1 cellular context compared by ENCODE assay signal in the genomic region with DNA sequence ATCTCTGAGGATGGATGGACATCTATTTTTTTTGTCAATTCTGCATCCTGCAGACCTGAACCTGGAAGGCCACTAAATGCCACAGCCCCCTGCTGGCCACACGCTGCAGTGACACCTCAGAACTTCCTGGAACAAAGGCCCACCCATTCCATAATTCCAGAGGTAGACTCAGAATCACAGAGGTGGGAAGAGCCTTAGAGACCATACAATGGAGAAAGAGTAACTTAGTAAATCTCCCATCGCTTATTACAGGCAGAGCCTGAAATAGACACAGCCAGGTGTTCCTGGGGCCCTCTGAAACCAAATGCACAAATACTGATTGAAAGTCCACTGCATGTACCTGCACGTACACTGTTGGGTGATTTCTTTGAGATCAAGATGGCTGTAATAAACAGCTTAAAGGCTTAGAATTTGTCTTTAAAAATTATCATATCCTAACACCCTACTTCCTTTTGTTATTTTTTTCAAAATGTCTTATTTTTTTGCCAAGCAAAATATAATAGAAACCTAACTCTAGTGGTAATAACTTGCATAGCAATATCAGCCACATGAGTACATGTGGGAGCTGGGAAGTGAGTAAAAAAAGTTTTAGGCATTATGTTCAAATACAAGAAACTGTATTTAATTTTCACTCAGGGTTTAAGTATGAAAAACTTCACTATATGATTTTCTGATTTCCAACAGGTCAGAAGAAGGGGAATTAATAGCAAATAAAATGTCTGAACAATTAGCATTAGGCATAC.
TF ChIP-seq lines count a peak whose summit lies in the region.

No MANE protein-coding gene starts in this region.

TF ChIP-seq in HepG2, 621 proteins besides CTCF, POLR2A, EP300 and RAD21 (continued from another document and continues in another):
- no peak for TF ChIP-seq ZC3H4 (CRISPR knock-in tag; IDR thresholded peaks at IDR 0.05; ENCODE audit: borderline replicate concordance)
- peak; percentile 54; the same call in 1 of the 2 replicates for TF ChIP-seq ERF (CRISPR knock-in tag; IDR thresholded peaks at IDR 0.05)
- TF ChIP-seq PAWR (CRISPR knock-in tag; IDR thresholded peaks at IDR 0.05; ENCODE audit: borderline replicate concordance) = no peak
- no peak for TF ChIP-seq ZSCAN9 (CRISPR knock-in tag; IDR thresholded peaks at IDR 0.05; ENCODE audit: borderline replicate concordance)
- peak; percentile 28; the same call in 1 of the 2 replicates for TF ChIP-seq GATAD2A (CRISPR knock-in tag; IDR thresholded peaks at IDR 0.05)
- TF ChIP-seq DNMT1 (CRISPR knock-in tag; IDR thresholded peaks at IDR 0.05) = no peak
- TF ChIP-seq ZNF143 (CRISPR knock-in tag; IDR thresholded peaks at IDR 0.05) = no peak
- no peak for TF ChIP-seq KDM4B (CRISPR knock-in tag; IDR thresholded peaks at IDR 0.05)
- TF ChIP-seq IRF2 (CRISPR knock-in tag; IDR thresholded peaks at IDR 0.05) = 0 out of 2 replicates have a peak, but pooled peaks have one; percentile 55
- no peak for TF ChIP-seq ZNF235 (CRISPR knock-in tag; IDR thresholded peaks at IDR 0.05; ENCODE audit: borderline replicate concordance)
- peak; percentile 88 for TF ChIP-seq SMC3 (IDR thresholded peaks at IDR 0.05; ENCODE audit: low read length)
- no peak for TF ChIP-seq FOXM1 (CRISPR knock-in tag; IDR thresholded peaks at IDR 0.05)
- TF ChIP-seq, protein P1, sequence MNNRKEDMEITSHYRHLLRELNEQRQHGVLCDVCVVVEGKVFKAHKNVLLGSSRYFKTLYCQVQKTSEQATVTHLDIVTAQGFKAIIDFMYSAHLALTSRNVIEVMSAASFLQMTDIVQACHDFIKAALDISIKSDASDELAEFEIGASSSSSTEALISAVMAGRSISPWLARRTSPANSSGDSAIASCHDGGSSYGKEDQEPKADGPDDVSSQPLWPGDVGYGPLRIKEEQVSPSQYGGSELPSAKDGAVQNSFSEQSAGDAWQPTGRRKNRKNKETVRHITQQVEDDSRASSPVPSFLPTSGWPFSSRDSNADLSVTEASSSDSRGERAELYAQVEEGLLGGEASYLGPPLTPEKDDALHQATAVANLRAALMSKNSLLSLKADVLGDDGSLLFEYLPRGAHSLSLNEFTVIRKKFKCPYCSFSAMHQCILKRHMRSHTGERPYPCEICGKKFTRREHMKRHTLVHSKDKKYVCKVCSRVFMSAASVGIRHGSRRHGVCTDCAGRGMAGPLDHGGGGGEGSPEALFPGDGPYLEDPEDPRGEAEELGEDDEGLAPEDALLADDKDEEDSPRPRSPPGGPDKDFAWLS (CRISPR knock-in tag; IDR thresholded peaks at IDR 0.05; ENCODE audit: borderline replicate concordance) = no peak
- no peak for TF ChIP-seq SOX6 (IDR thresholded peaks at IDR 0.05)
- TF ChIP-seq SOX6 (CRISPR knock-in tag; IDR thresholded peaks at IDR 0.05) = peak; percentile 34; the same call in 1 of the 2 replicates
- TF ChIP-seq POLR2G (IDR thresholded peaks at IDR 0.05; ENCODE audit: low read depth, low read length) = no peak
- TF ChIP-seq, protein P2, sequence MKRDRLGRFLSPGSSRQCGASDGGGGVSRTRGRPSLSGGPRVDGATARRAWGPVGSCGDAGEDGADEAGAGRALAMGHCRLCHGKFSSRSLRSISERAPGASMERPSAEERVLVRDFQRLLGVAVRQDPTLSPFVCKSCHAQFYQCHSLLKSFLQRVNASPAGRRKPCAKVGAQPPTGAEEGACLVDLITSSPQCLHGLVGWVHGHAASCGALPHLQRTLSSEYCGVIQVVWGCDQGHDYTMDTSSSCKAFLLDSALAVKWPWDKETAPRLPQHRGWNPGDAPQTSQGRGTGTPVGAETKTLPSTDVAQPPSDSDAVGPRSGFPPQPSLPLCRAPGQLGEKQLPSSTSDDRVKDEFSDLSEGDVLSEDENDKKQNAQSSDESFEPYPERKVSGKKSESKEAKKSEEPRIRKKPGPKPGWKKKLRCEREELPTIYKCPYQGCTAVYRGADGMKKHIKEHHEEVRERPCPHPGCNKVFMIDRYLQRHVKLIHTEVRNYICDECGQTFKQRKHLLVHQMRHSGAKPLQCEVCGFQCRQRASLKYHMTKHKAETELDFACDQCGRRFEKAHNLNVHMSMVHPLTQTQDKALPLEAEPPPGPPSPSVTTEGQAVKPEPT (CRISPR knock-in tag; IDR thresholded peaks at IDR 0.05; ENCODE audit: low read depth) = no peak
- TF ChIP-seq ELF4 (CRISPR knock-in tag; IDR thresholded peaks at IDR 0.05; ENCODE audit: borderline replicate concordance) = no peak
- TF ChIP-seq HNF4A (CRISPR knock-in tag; IDR thresholded peaks at IDR 0.05) = no peak
- TF ChIP-seq MYNN (CRISPR knock-in tag; IDR thresholded peaks at IDR 0.05; ENCODE audit: low read depth) = no peak
- no peak for TF ChIP-seq CCDC6 (CRISPR knock-in tag; IDR thresholded peaks at IDR 0.05)
- no peak for TF ChIP-seq SCMH1 (CRISPR knock-in tag; IDR thresholded peaks at IDR 0.05; ENCODE audit: borderline replicate concordance)
- no peak for TF ChIP-seq PRMT3 (CRISPR knock-in tag; IDR thresholded peaks at IDR 0.05; ENCODE audit: borderline replicate concordance, low read depth)
- TF ChIP-seq, protein P3, sequence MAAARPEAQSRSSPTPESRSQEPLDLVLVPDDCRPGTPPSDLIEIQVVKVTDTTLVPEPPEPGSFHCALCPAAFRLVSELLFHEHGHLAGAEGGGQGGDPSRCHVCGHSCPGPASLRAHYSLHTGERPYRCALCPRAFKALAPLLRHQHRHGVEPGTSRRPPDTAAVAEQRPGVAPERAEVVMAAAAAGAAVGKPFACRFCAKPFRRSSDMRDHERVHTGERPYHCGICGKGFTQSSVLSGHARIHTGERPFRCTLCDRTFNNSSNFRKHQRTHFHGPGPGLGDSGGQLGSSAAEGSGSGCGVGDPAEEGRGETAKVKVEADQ (CRISPR knock-in tag; IDR thresholded peaks at IDR 0.05; ENCODE audit: borderline replicate concordance) = no peak
- TF ChIP-seq, protein P4, sequence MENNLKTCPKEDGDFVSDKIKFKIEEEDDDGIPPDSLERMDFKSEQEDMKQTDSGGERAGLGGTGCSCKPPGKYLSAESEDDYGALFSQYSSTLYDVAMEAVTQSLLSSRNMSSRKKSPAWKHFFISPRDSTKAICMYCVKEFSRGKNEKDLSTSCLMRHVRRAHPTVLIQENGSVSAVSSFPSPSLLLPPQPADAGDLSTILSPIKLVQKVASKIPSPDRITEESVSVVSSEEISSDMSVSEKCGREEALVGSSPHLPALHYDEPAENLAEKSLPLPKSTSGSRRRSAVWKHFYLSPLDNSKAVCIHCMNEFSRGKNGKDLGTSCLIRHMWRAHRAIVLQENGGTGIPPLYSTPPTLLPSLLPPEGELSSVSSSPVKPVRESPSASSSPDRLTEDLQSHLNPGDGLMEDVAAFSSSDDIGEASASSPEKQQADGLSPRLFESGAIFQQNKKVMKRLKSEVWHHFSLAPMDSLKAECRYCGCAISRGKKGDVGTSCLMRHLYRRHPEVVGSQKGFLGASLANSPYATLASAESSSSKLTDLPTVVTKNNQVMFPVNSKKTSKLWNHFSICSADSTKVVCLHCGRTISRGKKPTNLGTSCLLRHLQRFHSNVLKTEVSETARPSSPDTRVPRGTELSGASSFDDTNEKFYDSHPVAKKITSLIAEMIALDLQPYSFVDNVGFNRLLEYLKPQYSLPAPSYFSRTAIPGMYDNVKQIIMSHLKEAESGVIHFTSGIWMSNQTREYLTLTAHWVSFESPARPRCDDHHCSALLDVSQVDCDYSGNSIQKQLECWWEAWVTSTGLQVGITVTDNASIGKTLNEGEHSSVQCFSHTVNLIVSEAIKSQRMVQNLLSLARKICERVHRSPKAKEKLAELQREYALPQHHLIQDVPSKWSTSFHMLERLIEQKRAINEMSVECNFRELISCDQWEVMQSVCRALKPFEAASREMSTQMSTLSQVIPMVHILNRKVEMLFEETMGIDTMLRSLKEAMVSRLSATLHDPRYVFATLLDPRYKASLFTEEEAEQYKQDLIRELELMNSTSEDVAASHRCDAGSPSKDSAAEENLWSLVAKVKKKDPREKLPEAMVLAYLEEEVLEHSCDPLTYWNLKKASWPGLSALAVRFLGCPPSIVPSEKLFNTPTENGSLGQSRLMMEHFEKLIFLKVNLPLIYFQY (CRISPR knock-in tag; IDR thresholded peaks at IDR 0.05; ENCODE audit: borderline replicate concordance) = no peak
- TF ChIP-seq, protein P5, sequence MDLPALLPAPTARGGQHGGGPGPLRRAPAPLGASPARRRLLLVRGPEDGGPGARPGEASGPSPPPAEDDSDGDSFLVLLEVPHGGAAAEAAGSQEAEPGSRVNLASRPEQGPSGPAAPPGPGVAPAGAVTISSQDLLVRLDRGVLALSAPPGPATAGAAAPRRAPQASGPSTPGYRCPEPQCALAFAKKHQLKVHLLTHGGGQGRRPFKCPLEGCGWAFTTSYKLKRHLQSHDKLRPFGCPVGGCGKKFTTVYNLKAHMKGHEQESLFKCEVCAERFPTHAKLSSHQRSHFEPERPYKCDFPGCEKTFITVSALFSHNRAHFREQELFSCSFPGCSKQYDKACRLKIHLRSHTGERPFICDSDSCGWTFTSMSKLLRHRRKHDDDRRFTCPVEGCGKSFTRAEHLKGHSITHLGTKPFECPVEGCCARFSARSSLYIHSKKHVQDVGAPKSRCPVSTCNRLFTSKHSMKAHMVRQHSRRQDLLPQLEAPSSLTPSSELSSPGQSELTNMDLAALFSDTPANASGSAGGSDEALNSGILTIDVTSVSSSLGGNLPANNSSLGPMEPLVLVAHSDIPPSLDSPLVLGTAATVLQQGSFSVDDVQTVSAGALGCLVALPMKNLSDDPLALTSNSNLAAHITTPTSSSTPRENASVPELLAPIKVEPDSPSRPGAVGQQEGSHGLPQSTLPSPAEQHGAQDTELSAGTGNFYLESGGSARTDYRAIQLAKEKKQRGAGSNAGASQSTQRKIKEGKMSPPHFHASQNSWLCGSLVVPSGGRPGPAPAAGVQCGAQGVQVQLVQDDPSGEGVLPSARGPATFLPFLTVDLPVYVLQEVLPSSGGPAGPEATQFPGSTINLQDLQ (CRISPR knock-in tag; IDR thresholded peaks at IDR 0.05) = no peak
- TF ChIP-seq ESRRA (CRISPR knock-in tag; IDR thresholded peaks at IDR 0.05; ENCODE audit: low read depth) = no peak
- no peak for TF ChIP-seq ISX (CRISPR knock-in tag; conservative IDR thresholded peaks at IDR 0.05)
- TF ChIP-seq, protein P6, sequence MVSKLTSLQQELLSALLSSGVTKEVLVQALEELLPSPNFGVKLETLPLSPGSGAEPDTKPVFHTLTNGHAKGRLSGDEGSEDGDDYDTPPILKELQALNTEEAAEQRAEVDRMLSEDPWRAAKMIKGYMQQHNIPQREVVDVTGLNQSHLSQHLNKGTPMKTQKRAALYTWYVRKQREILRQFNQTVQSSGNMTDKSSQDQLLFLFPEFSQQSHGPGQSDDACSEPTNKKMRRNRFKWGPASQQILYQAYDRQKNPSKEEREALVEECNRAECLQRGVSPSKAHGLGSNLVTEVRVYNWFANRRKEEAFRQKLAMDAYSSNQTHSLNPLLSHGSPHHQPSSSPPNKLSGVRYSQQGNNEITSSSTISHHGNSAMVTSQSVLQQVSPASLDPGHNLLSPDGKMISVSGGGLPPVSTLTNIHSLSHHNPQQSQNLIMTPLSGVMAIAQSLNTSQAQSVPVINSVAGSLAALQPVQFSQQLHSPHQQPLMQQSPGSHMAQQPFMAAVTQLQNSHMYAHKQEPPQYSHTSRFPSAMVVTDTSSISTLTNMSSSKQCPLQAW (CRISPR knock-in tag; IDR thresholded peaks at IDR 0.05) = 0 out of 2 replicates have a peak, but pooled peaks have one; percentile 41
- TF ChIP-seq JUN (CRISPR knock-in tag; IDR thresholded peaks at IDR 0.05) = no peak
- no peak for TF ChIP-seq ZSCAN21 (CRISPR knock-in tag; IDR thresholded peaks at IDR 0.05; ENCODE audit: borderline replicate concordance)
- TF ChIP-seq ZFP62 (CRISPR knock-in tag; IDR thresholded peaks at IDR 0.05) = no peak
- TF ChIP-seq, protein P7, sequence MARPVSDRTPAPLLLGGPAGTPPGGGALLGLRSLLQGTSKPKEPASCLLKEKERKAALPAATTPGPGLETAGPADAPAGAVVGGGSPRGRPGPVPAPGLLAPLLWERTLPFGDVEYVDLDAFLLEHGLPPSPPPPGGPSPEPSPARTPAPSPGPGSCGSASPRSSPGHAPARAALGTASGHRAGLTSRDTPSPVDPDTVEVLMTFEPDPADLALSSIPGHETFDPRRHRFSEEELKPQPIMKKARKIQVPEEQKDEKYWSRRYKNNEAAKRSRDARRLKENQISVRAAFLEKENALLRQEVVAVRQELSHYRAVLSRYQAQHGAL (CRISPR knock-in tag; IDR thresholded peaks at IDR 0.05; ENCODE audit: not compliant biosample characterization) = no peak
- TF ChIP-seq ZNF264 (CRISPR knock-in tag; IDR thresholded peaks at IDR 0.05) = no peak
- 0 out of 2 replicates have a peak, but pooled peaks have one; percentile 20 for TF ChIP-seq MIER3 (CRISPR knock-in tag; IDR thresholded peaks at IDR 0.05; ENCODE audit: borderline replicate concordance)
- TF ChIP-seq, protein P8, sequence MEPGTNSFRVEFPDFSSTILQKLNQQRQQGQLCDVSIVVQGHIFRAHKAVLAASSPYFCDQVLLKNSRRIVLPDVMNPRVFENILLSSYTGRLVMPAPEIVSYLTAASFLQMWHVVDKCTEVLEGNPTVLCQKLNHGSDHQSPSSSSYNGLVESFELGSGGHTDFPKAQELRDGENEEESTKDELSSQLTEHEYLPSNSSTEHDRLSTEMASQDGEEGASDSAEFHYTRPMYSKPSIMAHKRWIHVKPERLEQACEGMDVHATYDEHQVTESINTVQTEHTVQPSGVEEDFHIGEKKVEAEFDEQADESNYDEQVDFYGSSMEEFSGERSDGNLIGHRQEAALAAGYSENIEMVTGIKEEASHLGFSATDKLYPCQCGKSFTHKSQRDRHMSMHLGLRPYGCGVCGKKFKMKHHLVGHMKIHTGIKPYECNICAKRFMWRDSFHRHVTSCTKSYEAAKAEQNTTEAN (CRISPR knock-in tag; conservative IDR thresholded peaks at IDR 0.05) = no peak
- TF ChIP-seq CBX5 (CRISPR knock-in tag; IDR thresholded peaks at IDR 0.05; ENCODE audit: borderline replicate concordance) = 0 out of 2 replicates have a peak, but pooled peaks have one; percentile 41
- no peak for TF ChIP-seq NFE2 (CRISPR knock-in tag; IDR thresholded peaks at IDR 0.05)
- TF ChIP-seq YEATS2 (CRISPR knock-in tag; IDR thresholded peaks at IDR 0.05; ENCODE audit: borderline replicate concordance) = no peak
- TF ChIP-seq SOX5 (CRISPR knock-in tag; IDR thresholded peaks at IDR 0.05; ENCODE audit: borderline replicate concordance) = peak; percentile 31; the same call in 1 of the 2 replicates
- peak; percentile 89 for TF ChIP-seq ELF3 (CRISPR knock-in tag; IDR thresholded peaks at IDR 0.05)
- no peak for TF ChIP-seq SMYD3 (CRISPR knock-in tag; IDR thresholded peaks at IDR 0.05)
- TF ChIP-seq, protein P9, sequence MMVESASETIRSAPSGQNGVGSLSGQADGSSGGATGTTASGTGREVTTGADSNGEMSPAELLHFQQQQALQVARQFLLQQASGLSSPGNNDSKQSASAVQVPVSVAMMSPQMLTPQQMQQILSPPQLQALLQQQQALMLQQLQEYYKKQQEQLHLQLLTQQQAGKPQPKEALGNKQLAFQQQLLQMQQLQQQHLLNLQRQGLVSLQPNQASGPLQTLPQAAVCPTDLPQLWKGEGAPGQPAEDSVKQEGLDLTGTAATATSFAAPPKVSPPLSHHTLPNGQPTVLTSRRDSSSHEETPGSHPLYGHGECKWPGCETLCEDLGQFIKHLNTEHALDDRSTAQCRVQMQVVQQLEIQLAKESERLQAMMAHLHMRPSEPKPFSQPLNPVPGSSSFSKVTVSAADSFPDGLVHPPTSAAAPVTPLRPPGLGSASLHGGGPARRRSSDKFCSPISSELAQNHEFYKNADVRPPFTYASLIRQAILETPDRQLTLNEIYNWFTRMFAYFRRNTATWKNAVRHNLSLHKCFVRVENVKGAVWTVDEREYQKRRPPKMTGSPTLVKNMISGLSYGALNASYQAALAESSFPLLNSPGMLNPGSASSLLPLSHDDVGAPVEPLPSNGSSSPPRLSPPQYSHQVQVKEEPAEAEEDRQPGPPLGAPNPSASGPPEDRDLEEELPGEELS (CRISPR knock-in tag; IDR thresholded peaks at IDR 0.05) = no peak
- TF ChIP-seq ZNF616 (CRISPR knock-in tag; IDR thresholded peaks at IDR 0.05; ENCODE audit: low read depth) = no peak
- no peak for TF ChIP-seq ARNT (IDR thresholded peaks at IDR 0.05)
- TF ChIP-seq ZNF709 (CRISPR knock-in tag; IDR thresholded peaks at IDR 0.05) = no peak
- TF ChIP-seq MBNL3 (CRISPR knock-in tag; conservative IDR thresholded peaks at IDR 0.05) = no peak
- no peak for TF ChIP-seq ZNF768 (CRISPR knock-in tag; IDR thresholded peaks at IDR 0.05)
